ENCODE assay signal across 11 cellular contexts in genomic region chr22:21569459-21570161, GRCh38. TPM values are rescaled to one million over a fixed set of nuclear protein-coding genes. Genes with fewer than 3 reads are reported as not detected.
DNase-seq lines count a peak whose midpoint lies in the region; ATAC-seq, FAIRE-seq and TF ChIP-seq lines count a peak whose summit lies in the region.
"Had no signal": no experiment of that assay in that cellular context is flagged by ENCODE, and none has a peak within 500 bp of the region (broad histone marks: within the 10 kb centered on the region; RNA-seq: fewer than 3 reads in every experiment).

No MANE protein-coding gene starts in this region.

- H2BK5ac ChIP-seq in H1 (ENCODE audit: low read depth, low read length): no peak overlapping the region

- peaks cover 69% of the 10 kb centered on the region for H3K79me2 ChIP-seq in OCI-LY1 (ENCODE audit: insufficient read depth, low read length)
- H3K79me2 ChIP-seq in H1 (ENCODE audit: control insufficient read depth in 1 of 2, insufficient read depth in 2 of 2, low read length in 2 of 2): peaks cover 63 to 70% of the 10 kb centered on the region in 2 experiments

- H3K4ac ChIP-seq in H1 (replicated peaks; ENCODE audit: insufficient read length, low read depth, low read length): no peak overlapping the region

- H2BK20ac ChIP-seq in H1 (ENCODE audit: low read length): no peak overlapping the region

- H3K4me3 ChIP-seq in OCI-LY1 (ENCODE audit: low read depth, low read length, poor library complexity, severe bottlenecking): peak overlapping the region; percentile 75
- H3K4me3 ChIP-seq in H1 (ENCODE audit: extremely low read depth in 1 of 4, insufficient read depth in 2 of 4, low read depth in 3 of 4, low read length in 4 of 4): peak overlapping the region in 3 of 4 experiments; percentile 20 to 77 (median 21); a peak in 4 of 8 replicates
- peak overlapping the region; percentile 84 for H3K4me3 ChIP-seq in skeletal muscle cell (ENCODE audit: low read depth, low read length)
- no peak overlapping the region for H3K4me3 ChIP-seq in testis

- H3K4me2 ChIP-seq in OCI-LY1 (ENCODE audit: low read length) (peak overlapping the region; percentile 79), H1 (ENCODE audit: insufficient read depth in 1 of 2, low read depth in 2 of 2, low read length in 2 of 2) (peak overlapping the region; percentile 54 to 77)

- intact Hi-C loops in testis (cut with DNase I; ENCODE audit: low total_unique reads): no loop called here

- H4K20me1 ChIP-seq in OCI-LY1 (ENCODE audit: insufficient read depth, low read length) (peaks cover 6% of the 10 kb centered on the region; the same call in 1 of the 2 replicates), H1 (replicated peaks in 1 of 2; ENCODE audit: control insufficient read depth in 1 of 2, insufficient read depth in 2 of 2, low read length in 2 of 2) (peaks cover 36 to 43% of the 10 kb centered on the region in 2 experiments)

- H3K56ac ChIP-seq in H1 (replicated peaks; ENCODE audit: insufficient read length, low read depth, low read length): no peak overlapping the region

- peaks cover 20% of the 10 kb centered on the region for H3K79me1 ChIP-seq in H1 (ENCODE audit: low read depth, low read length)

- CTCF ChIA-PET in H1 (lab: Charles Lee; ENCODE audit: partially characterized antibody): interaction anchor here (0.8 to 1.6 kb wide), 5 partner anchors 23 to 76 kb away, joined by 3 to 4 read pairs (median 4); partner anchors contain the start of genes SDF2L1 and YDJC

- ATAC-seq in GM21526 (IDR thresholded peaks at IDR 0.05; ENCODE audit: low FRiP score, unreplicated experiment): no peak

- TF ChIP-seq POLR2A in H1 (IDR thresholded peaks at IDR 0.05; ENCODE audit: control extremely low read depth in 1 of 2, low read depth in 2 of 2, low read length in 2 of 2) (no peak), testis (IDR thresholded peaks at IDR 0.05) (no peak)

- no peak overlapping the region for H3K18ac ChIP-seq in H1 (ENCODE audit: extremely low read depth, low read length)

- POLR2A ChIA-PET in H1 (lab: Charles Lee; ENCODE audit: partially characterized antibody): interaction anchor here (0.8 to 3.2 kb wide), 6 partner anchors 8 to 148 kb away, joined by 3 to 11 read pairs (median 4); no protein-coding TSS in a partner anchor

- peak; percentile 29 for DNase-seq in SKM-1 treated with dmso at 0.1 percent for 144 hours (lab: John Stamatoyannopoulos, UW; ENCODE audit: unreplicated experiment)
- DNase-seq in SKM-1 (lab: John Stamatoyannopoulos, UW; ENCODE audit: unreplicated experiment): no peak
- DNase-seq in H1 (ENCODE audit: low read depth in 1 of 2, low spot score in 2 of 2): no peak
- no peak for DNase-seq in skeletal muscle cell (ENCODE audit: low read depth)
- DNase-seq in frontal cortex (ENCODE audit: low spot score in 2 of 2): no peak
- DNase-seq in testis: no peak
- DNase-seq: colonic mucosa had no signal

- H2BK15ac ChIP-seq in H1 (ENCODE audit: low read length): no peak overlapping the region

- no peak overlapping the region for H2BK12ac ChIP-seq in H1 (ENCODE audit: low read depth, low read length)

- H4K91ac ChIP-seq in H1 (replicated peaks; ENCODE audit: insufficient read length, low read length): no peak overlapping the region

- no peak for TF ChIP-seq RAD21 in H1 (IDR thresholded peaks at IDR 0.05 in 1 of 2, conservative IDR thresholded peaks at IDR 0.05 in 1 of 2; ENCODE audit: low read depth in 2 of 2, low read length in 2 of 2)

- H3K4me1 ChIP-seq in OCI-LY1 (ENCODE audit: insufficient read depth, low read length, severe bottlenecking) (peaks cover 55% of the 10 kb centered on the region), H1 (replicated peaks in 1 of 4; ENCODE audit: control insufficient read depth in 3 of 4, insufficient read depth in 4 of 4, low read length in 3 of 4) (peaks cover 0 to 8% (median 6%) of the 10 kb centered on the region in 4 experiments; a peak in 4 of 7 replicates), testis (peaks cover 24% of the 10 kb centered on the region)

- no peaks in the 10 kb centered on the region for H3F3A ChIP-seq in OCI-LY1 (ENCODE audit: insufficient read depth, low read length)

- no peak overlapping the region for H3K27ac ChIP-seq in OCI-LY1 (ENCODE audit: low read depth, low read length, poor library complexity, severe bottlenecking)
- no peak overlapping the region for H3K27ac ChIP-seq in H1 (ENCODE audit: low read depth, low read length)
- peak overlapping the region in 1 of 2 donors; percentile 19 for H3K27ac ChIP-seq in testis

- H3K36me3 ChIP-seq in OCI-LY1 (ENCODE audit: insufficient read depth, low read length): peaks cover 19% of the 10 kb centered on the region
- no peaks in the 10 kb centered on the region; a peak in 1 of 8 replicates for H3K36me3 ChIP-seq in H1 (ENCODE audit: control insufficient read depth in 2 of 4, insufficient read depth in 4 of 4, low read length in 3 of 4)
- H3K36me3 ChIP-seq in testis (ENCODE audit: low read depth, missing control alignments): no peaks in the 10 kb centered on the region
- H3K36me3 ChIP-seq: colonic mucosa had no signal

- no peak overlapping the region for H3K14ac ChIP-seq in H1 (ENCODE audit: insufficient read length)

- H4K5ac ChIP-seq in H1 (ENCODE audit: insufficient read length, low read depth, low read length): no peak overlapping the region

- H3K23me2 ChIP-seq in H1 (ENCODE audit: low read depth, low read length): peaks cover 2% of the 10 kb centered on the region

- no peak for TF ChIP-seq CTCF in OCI-LY1 (IDR thresholded peaks at IDR 0.05; ENCODE audit: low read length)
- TF ChIP-seq CTCF in H1 (IDR thresholded peaks at IDR 0.05; ENCODE audit: control extremely low read depth in 1 of 3, insufficient read depth in 1 of 3, low read depth in 1 of 3, low read length in 3 of 3): no peak
- no peak for TF ChIP-seq CTCF in testis (IDR thresholded peaks at IDR 0.05)

- FAIRE-seq in H1 (lab: Jason Lieb, UNC) (no peak), frontal cortex (lab: Jason Lieb, UNC) (no peak)
- FAIRE-seq: A204.1, H54 had no signal

- H3K9me2 ChIP-seq in OCI-LY1 (ENCODE audit: low read depth, low read length): no peaks in the 10 kb centered on the region

- H2AFZ ChIP-seq in OCI-LY1 (ENCODE audit: low read length) (no peak overlapping the region), H1 (ENCODE audit: low read length) (no peak overlapping the region)

- H3K9ac ChIP-seq in OCI-LY1 (ENCODE audit: low read length) (peak overlapping the region; percentile 86), H1 (replicated peaks in 1 of 4; ENCODE audit: extremely low read depth in 1 of 4, low read depth in 3 of 4, low read length in 3 of 4) (peak overlapping the region in 1 of 4 experiments; percentile 61; a peak in 2 of 7 replicates)

- TF ChIP-seq EP300 in H1 (IDR thresholded peaks at IDR 0.05; ENCODE audit: borderline replicate concordance in 1 of 2, low read depth in 2 of 2, low read length in 2 of 2): no peak

- 75% methylated on average over 8 of the region's 8 CpGs; no CpG with 5 or more reads in 1 of the 2 experiments for WGBS in H1 (ENCODE audit: extremely low coverage in 1 of 2, insufficient coverage in 1 of 2, insufficient read length in 1 of 2, insufficient replicate concordance in 2 of 2, low coverage in 1 of 2, low lambda C conversion rate in 2 of 2, missing lambda C conversion rate in 1 of 2), 2 experiments
- WGBS in testis, 2 donors: 43 to 48% methylated on average over 8 of the region's 8 CpGs

- H2AK5ac ChIP-seq in H1 (ENCODE audit: low read depth, low read length): no peak overlapping the region

- H3K27me3 ChIP-seq in OCI-LY1 (ENCODE audit: insufficient read depth, low read length) (no peaks in the 10 kb centered on the region), H1 (replicated peaks in 1 of 4; ENCODE audit: control insufficient read depth in 3 of 4, extremely low read depth in 1 of 4, insufficient read depth in 3 of 4, low read length in 3 of 4) (no peaks in the 10 kb centered on the region; a peak in 1 of 7 replicates), testis (no peaks in the 10 kb centered on the region)
- H3K27me3 ChIP-seq: colonic mucosa had no signal

- H2BK120ac ChIP-seq in H1 (replicated peaks; ENCODE audit: low read depth, low read length): no peak overlapping the region

- H3K9me3 ChIP-seq in OCI-LY1 (ENCODE audit: low read length): no peaks in the 10 kb centered on the region
- no peaks in the 10 kb centered on the region for H3K9me3 ChIP-seq in H1 (ENCODE audit: insufficient read depth in 2 of 2, low read depth in 1 of 2, low read length in 1 of 2)
- H3K9me3 ChIP-seq in testis: no peaks in the 10 kb centered on the region
- H3K9me3 ChIP-seq: colonic mucosa had no signal

- H3K23ac ChIP-seq in H1 (ENCODE audit: insufficient read length): no peak overlapping the region

- no peak overlapping the region for H4K8ac ChIP-seq in H1 (ENCODE audit: extremely low read depth, insufficient read depth, low read length)

TF ChIP-seq in H1, 55 proteins besides CTCF, POLR2A, EP300 and RAD21 (continues in another document):
- TF ChIP-seq POLR2AphosphoS5 (IDR thresholded peaks at IDR 0.05; ENCODE audit: low read depth, low read length): no peak
- no peak for TF ChIP-seq JUN (IDR thresholded peaks at IDR 0.05; ENCODE audit: low read depth, low read length)
- TF ChIP-seq TAF7 (optimal IDR thresholded peaks at IDR 0.05; ENCODE audit: borderline replicate concordance, low read depth, low read length): no peak

RNA-seq across cellular contexts. Expression of gene UBE2L3, which starts 2.1 kb away (rescaled TPM):
- total RNA-seq in H1 (2021; fragmentation: NEBNext Ultra II Directional; extraction: Animal tissue kit (Norgen Biotek cat#: 25700)): 90.0 and 92.3 TPM in 2 replicates
- 55.5 and 63.5 TPM in 2 replicates for polyA plus RNA-seq in H1 (2011; rRNA removed)
- 60.3 TPM for polyA plus RNA-seq in H1 (2011; cell fraction: cytosol; rRNA removed)
- 35.0 TPM for polyA plus RNA-seq in H1 (2011; cell fraction: nucleus; rRNA removed)
- 77.4 to 89.4 TPM (median 79.1 TPM) in 4 replicates for polyA plus RNA-seq in H1 (2012, experiment 1 of 2)
- 67.3 TPM for polyA plus RNA-seq in H1 (2012, experiment 2 of 2)
- 120 TPM for polyA plus RNA-seq in H1 (2013, experiment 1 of 2)
- 119 TPM for polyA plus RNA-seq in H1 (2013, experiment 2 of 2)
- polyA minus RNA-seq in H1 (2011; rRNA and poly(A)+ RNA removed): 43.6 and 46.5 TPM in 2 replicates
- 32.6 TPM for polyA minus RNA-seq in H1 (2011; cell fraction: cytosol; rRNA and poly(A)+ RNA removed)
- polyA minus RNA-seq in H1 (2011; cell fraction: nucleus; rRNA and poly(A)+ RNA removed): 18.8 TPM
- 27.3 TPM for total RNA-seq in frontal cortex
- 10 to 100 TPM; 61.4 to 66.8 TPM for total RNA-seq in testis
- 63.3 TPM for polyA plus RNA-seq in testis (ENCODE audit: insufficient read depth, low read depth, low replicate concordance)

RNA-seq across cellular contexts. Expression of gene RIMBP3C, which starts 18.3 kb away (rescaled TPM):
- total RNA-seq in H1 (2021; fragmentation: NEBNext Ultra II Directional; extraction: Animal tissue kit (Norgen Biotek cat#: 25700)): not detected in 2 replicates
- polyA plus RNA-seq in H1 (2011; rRNA removed) (0.08 and 0.20 TPM in 2 replicates), testis (ENCODE audit: insufficient read depth, low read depth, low replicate concordance) (14.4 TPM)
- 0.05 TPM for polyA plus RNA-seq in H1 (2011; cell fraction: cytosol; rRNA removed)
- polyA plus RNA-seq in H1 (2011; cell fraction: nucleus; rRNA removed): 0.16 TPM
- 0.05 to 0.15 TPM (median 0.09 TPM) in 3 of 4 replicates, not detected in the other for polyA plus RNA-seq in H1 (2012, experiment 1 of 2)
- 0.16 TPM for polyA plus RNA-seq in H1 (2012, experiment 2 of 2)
- polyA plus RNA-seq in H1 (2013, experiment 1 of 2): 0.08 TPM
- 0.07 TPM for polyA plus RNA-seq in H1 (2013, experiment 2 of 2)
- 0.02 and 0.22 TPM in 2 replicates for polyA minus RNA-seq in H1 (2011; rRNA and poly(A)+ RNA removed)
- polyA minus RNA-seq in H1 (2011; cell fraction: cytosol; rRNA and poly(A)+ RNA removed): 0.29 TPM
- polyA minus RNA-seq in H1 (2011; cell fraction: nucleus; rRNA and poly(A)+ RNA removed): 0.60 TPM
- total RNA-seq in frontal cortex (0.82 TPM), testis (10 to 100 TPM; 17.5 to 20.8 TPM)

Comparison
In these comparisons a context has a peak if more than half of its experiments do, and no peak if none do; other contexts are left out.
1. H3K4me3 ChIP-seq: peak in OCI-LY1 (single experiment), H1 (3 of 4) and skeletal muscle cell (single experiment); none in testis (0 of 2).
2. RNA of gene RIMBP3C, which starts 18.3 kb away (total RNA-seq): 17.5 to 20.8 TPM in testis; 0.82 TPM in frontal cortex (single experiment) and not detected in H1; every median in the first group is over 10 times any median in the second.